In the genomic region with DNA sequence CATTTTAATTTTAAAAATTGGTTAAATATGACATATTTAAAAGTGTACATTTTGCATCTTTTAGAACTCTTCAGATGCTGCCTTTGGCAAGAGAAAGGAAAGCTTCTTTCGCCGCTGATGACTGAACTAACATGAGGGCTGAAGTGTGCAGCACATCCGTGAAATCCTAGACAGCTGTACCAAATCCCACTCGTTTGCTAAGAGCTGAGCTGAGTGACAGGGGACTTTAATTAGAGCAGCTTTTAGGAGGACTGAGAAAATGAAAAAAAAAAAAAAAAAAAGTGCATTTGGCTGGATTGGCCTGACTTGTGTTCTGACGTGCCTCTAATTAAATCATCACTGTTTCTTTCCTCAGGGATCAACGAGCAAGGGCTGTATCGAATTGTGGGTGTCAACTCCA, we compare ENCODE assay signal across 23 cellular contexts.
A peak's percentile ranks its signal among the peaks of the same experiment; 100 is the strongest.
DNase-seq lines count a peak whose midpoint lies in the region; ATAC-seq and TF ChIP-seq lines count a peak whose summit lies in the region.
"Had no signal": no experiment of that assay in that cellular context is flagged by ENCODE, and none has a peak within 500 bp of the region (broad histone marks: within the 10 kb centered on the region; RNA-seq: fewer than 3 reads in every experiment).

No MANE protein-coding gene starts in this region.

- no peaks in the 10 kb centered on the region for H3K9me3 ChIP-seq in left ventricle myocardium inferior (replicated peaks)
- no peaks in the 10 kb centered on the region for H3K9me3 ChIP-seq in spleen
- H3K9me3 ChIP-seq: A549, upper lobe of left lung had no signal

- H3K9me3 Mint-ChIP-seq in activated T-cell treated with anti-CD3 and anti-CD28 coated beads, Interleukin-2, amount 50 U/mL, for 4 hours = no peaks in the 10 kb centered on the region
- H3K9me3 Mint-ChIP-seq: activated naive CD4-positive, alpha-beta T cell treated with anti-CD3 and anti-CD28 coated beads, Interleukin-2, amount 50 U/mL, for 24 hours; endodermal cell; natural killer cell had no signal

- no peak for TF ChIP-seq CTCF in left ventricle myocardium inferior (IDR thresholded peaks at IDR 0.05; ENCODE audit: borderline replicate concordance)
- TF ChIP-seq CTCF in spleen (IDR thresholded peaks at IDR 0.05 in 8 of 11, conservative IDR thresholded peaks at IDR 0.05 in 3 of 11) = no peak

- intact Hi-C loops in left ventricle myocardium inferior (cut with micrococcal nuclease) (no loop called here), spleen (cut with DNase I; ENCODE audit: low total_unique reads) (no loop called here)

- peaks cover 48% of the 10 kb centered on the region for H3K36me3 Mint-ChIP-seq in activated T-cell treated with anti-CD3 and anti-CD28 coated beads, Interleukin-2, amount 50 U/mL, for 4 hours (ENCODE audit: insufficient read depth)
- H3K36me3 Mint-ChIP-seq: natural killer cell had no signal

- ATAC-seq in activated T-cell treated with anti-CD3 and anti-CD28 coated beads, Interleukin-2, amount 50 U/mL, for 4 hours = no peak
- ATAC-seq: A549; activated T-cell treated with anti-CD3 and anti-CD28 coated beads, Interleukin-2, amount 50 U/mL, for 72 hours; natural killer cell had no signal

- peaks cover 16% of the 10 kb centered on the region for H3K4me1 Mint-ChIP-seq in activated T-cell treated with anti-CD3 and anti-CD28 coated beads, Interleukin-2, amount 50 U/mL, for 4 hours (ENCODE audit: low read depth)

- H3K4me1 ChIP-seq in left ventricle myocardium inferior (peaks cover 31% of the 10 kb centered on the region), spleen (peaks cover 0 to 7% (median 0%) of the 10 kb centered on the region in 6 donors)
- H3K4me1 ChIP-seq: upper lobe of left lung had no signal

- DNase-seq in NCI-H187 treated with DMSO at 0.1 percent for 48 hours (lab: John Stamatoyannopoulos, UW) = peak; percentile 19
- no peak for DNase-seq in NCI-H187 (lab: John Stamatoyannopoulos, UW)
- peak; percentile 88 for DNase-seq in NCI-H82 (lab: John Stamatoyannopoulos, UW)
- no peak for DNase-seq in left ventricle myocardium inferior
- DNase-seq in superior temporal gyrus (ENCODE audit: extremely low spot score) = peak; percentile 29
- DNase-seq in spleen = no peak
- DNase-seq in activated T-cell treated with anti-CD3 and anti-CD28 coated beads, Interleukin-2, amount 50 U/mL, for 4 hours = no peak
- no peak for DNase-seq in NCI-H748 (lab: John Stamatoyannopoulos, UW; ENCODE audit: unreplicated experiment)
- DNase-seq: activated CD4-positive, CD25-positive, alpha-beta regulatory T cell treated with anti-CD3 and anti-CD28 coated beads, Interleukin-2, amount 50 U/mL, for 72 hours; activated CD8-positive, alpha-beta memory T cell treated with anti-CD3 and anti-CD28 coated beads for 24 hours; activated T-cell treated with anti-CD3 and anti-CD28 coated beads, Interleukin-2, amount 50 U/mL, for 72 hours; endodermal cell; islet precursor cell; natural killer cell; NCI-H1930; NCI-H774; small intestine; stimulated activated CD4-positive, alpha-beta T cell treated with anti-CD3 and anti-CD28 coated beads, Interleukin-4, amount 100 ng/mL, for 24 hours; upper lobe of left lung had no signal

- H3K4me3 ChIP-seq in left ventricle myocardium inferior (no peak overlapping the region), spleen (no peak overlapping the region)
- H3K4me3 ChIP-seq: A549; BLaER1 treated with 17β-estradiol and CSF1 and Interleukin-3, amounts not matched to agents 10 nM and 100 nM; upper lobe of left lung had no signal

- H3K36me3 ChIP-seq in left ventricle myocardium inferior (peaks cover 35% of the 10 kb centered on the region), spleen (peaks cover 0 to 57% (median 10%) of the 10 kb centered on the region in 6 donors)

- no peaks in the 10 kb centered on the region for H3K27me3 ChIP-seq in left ventricle myocardium inferior (ENCODE audit: low read depth)
- no peaks in the 10 kb centered on the region for H3K27me3 ChIP-seq in spleen (replicated peaks in 1 of 7)
- H3K27me3 ChIP-seq: BLaER1 treated with 17β-estradiol and CSF1 and Interleukin-3, amounts not matched to agents 10 nM and 100 nM; upper lobe of left lung had no signal

- peak overlapping the region; percentile 76 for H3K27ac ChIP-seq in left ventricle myocardium inferior (replicated peaks)
- no peak overlapping the region for H3K27ac ChIP-seq in spleen
- H3K27ac ChIP-seq: A549; BLaER1 treated with 17β-estradiol and CSF1 and Interleukin-3, amounts not matched to agents 10 nM and 100 nM; parathyroid adenoma; upper lobe of left lung had no signal

- no peak for TF ChIP-seq POLR2A in spleen (IDR thresholded peaks at IDR 0.05)

- no peak overlapping the region for H3K4me3 Mint-ChIP-seq in activated T-cell treated with anti-CD3 and anti-CD28 coated beads, Interleukin-2, amount 50 U/mL, for 4 hours
- H3K4me3 Mint-ChIP-seq: activated naive CD4-positive, alpha-beta T cell treated with anti-CD3 and anti-CD28 coated beads, Interleukin-2, amount 50 U/mL, for 24 hours; activated T-cell treated with anti-CD3 and anti-CD28 coated beads, Interleukin-2, amount 50 U/mL, for 72 hours; endodermal cell; natural killer cell had no signal

- WGBS in spleen, 5 donors = 80 to 89% (median 87%) methylated on average over 7 of the region's 7 CpGs

- H3K27me3 Mint-ChIP-seq in activated T-cell treated with anti-CD3 and anti-CD28 coated beads, Interleukin-2, amount 50 U/mL, for 4 hours (ENCODE audit: low read depth) = no peaks in the 10 kb centered on the region
- H3K27me3 Mint-ChIP-seq: activated naive CD4-positive, alpha-beta T cell treated with anti-CD3 and anti-CD28 coated beads, Interleukin-2, amount 50 U/mL, for 24 hours had no signal

Comparison
In these comparisons a context has a peak if more than half of its experiments do, and no peak if none do; other contexts are left out.
1. DNase-seq: peak in NCI-H187 treated with DMSO at 0.1 percent for 48 hours (single experiment), NCI-H82 (single experiment) and superior temporal gyrus (single experiment); none in NCI-H187 (0 of 2), left ventricle myocardium inferior (single experiment), spleen (single experiment), activated T-cell treated with anti-CD3 and anti-CD28 coated beads, Interleukin-2, amount 50 U/mL, for 4 hours (single experiment) and NCI-H748 (single experiment).